1 cellular context compared by ENCODE assay signal in genomic region chr4:109972786-109973528, GRCh38.
TF ChIP-seq lines count a peak whose summit lies in the region.

No MANE protein-coding gene starts in this region.

TF ChIP-seq in K562, 482 proteins besides CTCF, POLR2A, EP300 and RAD21:
- TF ChIP-seq ZNF121 (CRISPR knock-in tag; conservative IDR thresholded peaks at IDR 0.05) (no peak), JUND (IDR thresholded peaks at IDR 0.05; ENCODE audit: borderline replicate concordance, low read depth, low read length) (no peak), JUND (tag; IDR thresholded peaks at IDR 0.05; ENCODE audit: borderline replicate concordance, low read depth, low read length) (no peak), ERF (CRISPR knock-in tag; IDR thresholded peaks at IDR 0.05) (no peak), L3MBTL2 (IDR thresholded peaks at IDR 0.05) (no peak), ZNF354B (CRISPR knock-in tag; IDR thresholded peaks at IDR 0.05) (no peak), MIER1 (IDR thresholded peaks at IDR 0.05; ENCODE audit: low read depth) (no peak)
